ENCODE assay signal across 9 cellular contexts in the genomic region with DNA sequence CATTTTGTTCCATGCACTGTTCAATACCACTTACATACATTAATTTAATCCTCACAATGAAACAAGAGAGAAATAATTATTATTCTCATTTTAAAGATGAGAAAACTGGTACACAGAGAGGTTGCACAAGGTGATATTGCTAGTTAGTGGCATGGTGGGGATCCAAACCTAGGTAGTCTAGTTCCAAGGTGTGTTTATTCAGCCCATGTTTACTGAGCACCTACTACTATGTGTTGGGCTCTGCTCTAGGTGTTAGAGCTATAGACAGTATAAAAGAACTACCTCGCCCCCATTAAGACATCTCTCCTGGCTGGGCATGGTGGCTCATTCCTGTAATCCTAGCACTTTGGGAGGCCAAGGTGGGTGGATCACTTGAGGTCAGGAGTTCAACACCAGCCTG. TPM values are rescaled to one million over a fixed set of nuclear protein-coding genes. Genes with fewer than 3 reads are reported as not detected.
"Had no signal": no experiment of that assay in that cellular context is flagged by ENCODE, and none has a peak within 500 bp of the region (broad histone marks: within the 10 kb centered on the region; RNA-seq: fewer than 3 reads in every experiment).

No MANE protein-coding gene starts in this region.

- H3K4me3 ChIP-seq: K562 had no signal

- DNase-seq: IMR-90, KBM-7, KG1 had no signal

- FAIRE-seq: HepG2, HTR-8/SVneo, K562 had no signal

- H3K27ac ChIP-seq: HL-60, KMS-11 had no signal

- H3K4me2 ChIP-seq: KMS-11 had no signal

- ATAC-seq: HepG2, K562 had no signal

RNA-seq across cellular contexts. Expression of a gene that starts 3.2 kb away (rescaled TPM):
- polyA plus RNA-seq: HepG2, IgD-negative memory B cell, IMR-90, K562 had no signal

RNA-seq across cellular contexts. Expression of a gene that starts 19.3 kb away (rescaled TPM):
- polyA plus RNA-seq: IgD-negative memory B cell, IMR-90 had no signal
